Comparison of ENCODE assay signal across 16 cellular contexts in the genomic region with DNA sequence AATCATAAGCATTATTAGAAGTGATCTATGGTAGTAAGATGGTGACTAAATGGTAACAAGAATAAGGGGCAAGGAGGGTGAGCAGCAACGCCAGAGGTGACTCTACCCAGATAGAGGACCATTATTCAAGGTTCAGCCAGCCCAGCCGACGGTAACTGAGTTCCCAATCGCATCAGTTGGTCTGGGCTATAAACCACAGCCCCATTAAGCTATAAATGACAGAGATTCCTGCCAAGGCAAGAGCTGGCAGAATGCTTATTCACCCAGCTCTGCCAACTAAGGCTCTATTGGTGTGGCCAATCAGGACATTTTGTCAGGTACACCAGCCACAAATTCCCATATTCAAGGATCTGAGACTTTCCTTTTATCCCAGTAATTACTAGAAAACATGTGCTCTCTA.
"Had no signal": no experiment of that assay in that cellular context is flagged by ENCODE, and none has a peak within 500 bp of the region (broad histone marks: within the 10 kb centered on the region; RNA-seq: fewer than 3 reads in every experiment).

No MANE protein-coding gene starts in this region.

- H3K27ac Mint-ChIP-seq: activated naive CD4-positive, alpha-beta T cell treated with anti-CD3 and anti-CD28 coated beads for 36 hours; activated naive CD8-positive, alpha-beta T cell treated with anti-CD3 and anti-CD28 coated beads, Interleukin-2, amount 50 U/mL, for 24 hours; activated T-helper 17 cell treated with anti-CD3 and anti-CD28 coated beads, Interleukin-2, amount 50 U/mL, for 72 hours; dendritic cell treated with granulocyte-macrophage colony-stimulating factor and Interleukin-4, amounts not matched to agents 40 ng/mL and 50 ng/mL, for 4 days; naive thymus-derived CD8-positive, alpha-beta T cell had no signal

- H3K4me1 Mint-ChIP-seq: activated T-helper 17 cell treated with anti-CD3 and anti-CD28 coated beads, Interleukin-2, amount 50 U/mL, for 72 hours had no signal

- DNase-seq: activated CD4-positive, alpha-beta T cell treated with anti-CD3 and anti-CD28 coated beads for 1 hour; activated CD4-positive, alpha-beta T cell treated with anti-CD3 and anti-CD28 coated beads, Interleukin-2, amount 50 U/mL, for 4 hours; activated naive CD4-positive, alpha-beta T cell treated with anti-CD3 and anti-CD28 coated beads for 36 hours; activated naive CD8-positive, alpha-beta T cell treated with anti-CD3 and anti-CD28 coated beads, Interleukin-2, amount 50 U/mL, for 24 hours; aorta; effector memory CD4-positive, alpha-beta T cell; islet precursor cell; mammary epithelial cell; naive thymus-derived CD8-positive, alpha-beta T cell; posterior cingulate gyrus; stimulated activated CD4-positive, alpha-beta T cell treated with anti-CD3 and anti-CD28 coated beads, Interleukin-4, amount 100 ng/mL, for 24 hours; stimulated activated naive CD4-positive, alpha-beta T cell; T1000 had no signal

- H3K36me3 Mint-ChIP-seq: naive thymus-derived CD8-positive, alpha-beta T cell had no signal

- H3K9me3 Mint-ChIP-seq: activated naive CD4-positive, alpha-beta T cell treated with anti-CD3 and anti-CD28 coated beads for 36 hours; activated naive CD8-positive, alpha-beta T cell treated with anti-CD3 and anti-CD28 coated beads, Interleukin-2, amount 50 U/mL, for 24 hours; activated T-helper 17 cell treated with anti-CD3 and anti-CD28 coated beads, Interleukin-2, amount 50 U/mL, for 72 hours; dendritic cell treated with granulocyte-macrophage colony-stimulating factor and Interleukin-4, amounts not matched to agents 40 ng/mL and 50 ng/mL, for 4 days; naive thymus-derived CD8-positive, alpha-beta T cell had no signal

- H3K4me3 Mint-ChIP-seq: activated naive CD4-positive, alpha-beta T cell treated with anti-CD3 and anti-CD28 coated beads for 36 hours; activated naive CD8-positive, alpha-beta T cell treated with anti-CD3 and anti-CD28 coated beads, Interleukin-2, amount 50 U/mL, for 24 hours; activated T-helper 17 cell treated with anti-CD3 and anti-CD28 coated beads, Interleukin-2, amount 50 U/mL, for 72 hours; dendritic cell treated with granulocyte-macrophage colony-stimulating factor and Interleukin-4, amounts not matched to agents 40 ng/mL and 50 ng/mL, for 4 days; naive thymus-derived CD8-positive, alpha-beta T cell had no signal

- ATAC-seq: activated naive CD8-positive, alpha-beta T cell treated with anti-CD3 and anti-CD28 coated beads, Interleukin-2, amount 50 U/mL, for 24 hours; activated T-helper 17 cell treated with anti-CD3 and anti-CD28 coated beads, Interleukin-2, amount 50 U/mL, for 72 hours; gastroesophageal sphincter; naive thymus-derived CD8-positive, alpha-beta T cell had no signal
